Comparison of ENCODE assay signal across 11 cellular contexts in the genomic region with DNA sequence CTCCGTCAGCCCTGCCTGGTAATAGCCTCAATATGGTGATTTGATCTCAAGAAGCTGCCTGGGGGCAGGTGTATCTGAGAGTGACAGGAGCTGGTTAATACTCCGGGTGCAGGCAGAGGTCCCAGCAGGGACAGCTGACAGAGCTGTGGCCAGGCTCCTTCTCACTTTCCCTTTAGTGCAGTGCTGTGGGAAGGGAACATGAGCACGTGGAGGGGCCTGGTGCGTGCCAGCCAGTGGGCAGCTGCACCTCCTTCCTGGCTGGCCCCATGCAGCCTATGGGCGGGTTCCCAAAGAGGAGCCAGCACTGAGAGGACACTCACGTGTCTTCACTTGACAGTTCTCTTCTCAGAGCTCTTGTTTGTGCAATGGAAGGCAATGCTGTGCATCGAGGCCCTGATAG. TPM values are rescaled to one million over a fixed set of nuclear protein-coding genes. Genes with fewer than 3 reads are reported as not detected.
A peak's percentile ranks its signal among the peaks of the same experiment; 100 is the strongest.
DNase-seq lines count a peak whose midpoint lies in the region; ATAC-seq and TF ChIP-seq lines count a peak whose summit lies in the region.
"Had no signal": no experiment of that assay in that cellular context is flagged by ENCODE, and none has a peak within 500 bp of the region (broad histone marks: within the 10 kb centered on the region; RNA-seq: fewer than 3 reads in every experiment).

No MANE protein-coding gene starts in this region.

- intact Hi-C loops in left cardiac atrium (cut with DNase I): no loop called here
- intact Hi-C loops in posterior cingulate gyrus (cut with DNase I): loop anchor here (5.0 to 10.0 kb wide), 2 partner anchors 32 to 135 kb away; a partner anchor contains a TSS

- no peak overlapping the region for H3K4me3 ChIP-seq in BE2C (ENCODE audit: low read depth, low read length)

- H3K27me3 ChIP-seq in BE2C: no peaks in the 10 kb centered on the region

- no peaks in the 10 kb centered on the region for H3K9me3 ChIP-seq in BE2C

- no peaks in the 10 kb centered on the region for H3K27me3 Mint-ChIP-seq in activated CD8-positive, alpha-beta T cell treated with anti-CD3 and anti-CD28 coated beads, Interleukin-2, amount 10 ng/mL, durations not matched to agents 7 days and 5 days (ENCODE audit: low read depth)
- no peaks in the 10 kb centered on the region for H3K27me3 Mint-ChIP-seq in stimulated activated naive CD8-positive, alpha-beta T cell treated with anti-CD3 and anti-CD28 coated beads, Interleukin-15, amount 100 ng/mL, for 72 hours
- H3K27me3 Mint-ChIP-seq: stimulated activated naive CD8-positive, alpha-beta T cell treated with anti-CD3 and anti-CD28 coated beads, Interleukin-15, Interleukin-2, amounts not matched to agents 100 ng/mL and 50 ng/mL, for 24 hours had no signal

- peaks cover 22% of the 10 kb centered on the region for H3K4me1 Mint-ChIP-seq in activated CD8-positive, alpha-beta T cell treated with anti-CD3 and anti-CD28 coated beads, Interleukin-2, amount 10 ng/mL, durations not matched to agents 7 days and 5 days (ENCODE audit: low read depth)
- H3K4me1 Mint-ChIP-seq in stimulated activated naive CD8-positive, alpha-beta T cell treated with anti-CD3 and anti-CD28 coated beads, Interleukin-15, amount 100 ng/mL, for 72 hours: peaks cover 46% of the 10 kb centered on the region

- POLR2A ChIA-PET in activated CD8-positive, alpha-beta T cell treated with anti-CD3 and anti-CD28 coated beads, Interleukin-2, amount 10 ng/mL, durations not matched to agents 7 days and 5 days (lab: Charles Lee): no interaction called here

- CTCF ChIA-PET in activated CD8-positive, alpha-beta T cell treated with anti-CD3 and anti-CD28 coated beads, Interleukin-2, amount 10 ng/mL, durations not matched to agents 7 days and 5 days (lab: Charles Lee): interaction anchor here (0.8 to 1.0 kb wide), 2 partner anchors 8 to 11 kb away, joined by 3 to 6 read pairs; no protein-coding TSS in a partner anchor

- peak; percentile 18 for DNase-seq in BE2C
- peak; percentile 65 for DNase-seq in left cardiac atrium
- DNase-seq in posterior cingulate gyrus: peak in 9 of 10 donors; percentile 31 to 92 (median 45)
- DNase-seq in activated CD8-positive, alpha-beta T cell treated with anti-CD3 and anti-CD28 coated beads, Interleukin-2, amount 10 ng/mL, durations not matched to agents 7 days and 5 days: no peak
- no peak for DNase-seq in NOMO-1 treated with dmso at 0.1 percent for 144 hours (lab: John Stamatoyannopoulos, UW; ENCODE audit: unreplicated experiment)
- no peak for DNase-seq in stimulated activated naive CD8-positive, alpha-beta T cell treated with anti-CD3 and anti-CD28 coated beads, Interleukin-15, amount 100 ng/mL, for 72 hours
- DNase-seq: NCI-H1092 treated with DMSO at 0.1 percent for 48 hours had no signal

- H3K4me3 Mint-ChIP-seq in activated CD8-positive, alpha-beta T cell treated with anti-CD3 and anti-CD28 coated beads, Interleukin-2, amount 10 ng/mL, durations not matched to agents 7 days and 5 days: no peak overlapping the region
- no peak overlapping the region for H3K4me3 Mint-ChIP-seq in stimulated activated naive CD8-positive, alpha-beta T cell treated with anti-CD3 and anti-CD28 coated beads, Interleukin-15, amount 100 ng/mL, for 72 hours
- H3K4me3 Mint-ChIP-seq: neural crest cell; stimulated activated naive CD8-positive, alpha-beta T cell treated with anti-CD3 and anti-CD28 coated beads, Interleukin-15, Interleukin-2, amounts not matched to agents 100 ng/mL and 50 ng/mL, for 24 hours had no signal

- no peak for TF ChIP-seq CTCF in BE2C (IDR thresholded peaks at IDR 0.05; ENCODE audit: low read depth, low read length)
- no peak for TF ChIP-seq CTCF in VCaP (conservative IDR thresholded peaks at IDR 0.05)

- no peaks in the 10 kb centered on the region for H3K4me1 ChIP-seq in BE2C

- ATAC-seq in left cardiac atrium (peak; percentile 93 to 98), HG02885 (IDR thresholded peaks at IDR 0.05; ENCODE audit: poor library complexity, unreplicated experiment) (no peak)
- no peak for ATAC-seq in activated CD8-positive, alpha-beta T cell treated with anti-CD3 and anti-CD28 coated beads, Interleukin-2, amount 10 ng/mL, durations not matched to agents 7 days and 5 days
- ATAC-seq in stimulated activated naive CD8-positive, alpha-beta T cell treated with anti-CD3 and anti-CD28 coated beads, Interleukin-15, amount 100 ng/mL, for 72 hours: no peak

- no peaks in the 10 kb centered on the region for H3K36me3 ChIP-seq in BE2C

- no peaks in the 10 kb centered on the region for H3K9me3 Mint-ChIP-seq in activated CD8-positive, alpha-beta T cell treated with anti-CD3 and anti-CD28 coated beads, Interleukin-2, amount 10 ng/mL, durations not matched to agents 7 days and 5 days (ENCODE audit: insufficient read depth)
- H3K9me3 Mint-ChIP-seq in stimulated activated naive CD8-positive, alpha-beta T cell treated with anti-CD3 and anti-CD28 coated beads, Interleukin-15, amount 100 ng/mL, for 72 hours: no peaks in the 10 kb centered on the region
- H3K9me3 Mint-ChIP-seq: neural crest cell; stimulated activated naive CD8-positive, alpha-beta T cell treated with anti-CD3 and anti-CD28 coated beads, Interleukin-15, Interleukin-2, amounts not matched to agents 100 ng/mL and 50 ng/mL, for 24 hours had no signal

- no peak overlapping the region for H3K27ac Mint-ChIP-seq in activated CD8-positive, alpha-beta T cell treated with anti-CD3 and anti-CD28 coated beads, Interleukin-2, amount 10 ng/mL, durations not matched to agents 7 days and 5 days
- H3K27ac Mint-ChIP-seq in stimulated activated naive CD8-positive, alpha-beta T cell treated with anti-CD3 and anti-CD28 coated beads, Interleukin-15, amount 100 ng/mL, for 72 hours: no peak overlapping the region
- H3K27ac Mint-ChIP-seq: stimulated activated naive CD8-positive, alpha-beta T cell treated with anti-CD3 and anti-CD28 coated beads, Interleukin-15, Interleukin-2, amounts not matched to agents 100 ng/mL and 50 ng/mL, for 24 hours had no signal

- H3K36me3 Mint-ChIP-seq in activated CD8-positive, alpha-beta T cell treated with anti-CD3 and anti-CD28 coated beads, Interleukin-2, amount 10 ng/mL, durations not matched to agents 7 days and 5 days (ENCODE audit: low read depth): peaks cover 3% of the 10 kb centered on the region

- peak overlapping the region; percentile 85 for H3K27ac ChIP-seq in VCaP

RNA-seq across cellular contexts. Expression of a gene that starts 9.1 kb away (rescaled TPM):
- 4.6 TPM for polyA plus RNA-seq in BE2C (2012; ENCODE audit: insufficient read depth, insufficient read length, low read depth)
- 10 to 100 TPM; 16.8 to 29.5 TPM for total RNA-seq in left cardiac atrium
- total RNA-seq in activated CD8-positive, alpha-beta T cell treated with anti-CD3 and anti-CD28 coated beads, Interleukin-2, amount 10 ng/mL, durations not matched to agents 7 days and 5 days: 1 to 10 TPM; 7.1 TPM

RNA-seq across cellular contexts. Expression of a gene that starts 30.0 kb away (rescaled TPM):
- 6.1 TPM for polyA plus RNA-seq in BE2C (2012; ENCODE audit: insufficient read depth, insufficient read length, low read depth)
- 10 to 100 TPM; 11.7 to 22.1 TPM for total RNA-seq in left cardiac atrium
- total RNA-seq in activated CD8-positive, alpha-beta T cell treated with anti-CD3 and anti-CD28 coated beads, Interleukin-2, amount 10 ng/mL, durations not matched to agents 7 days and 5 days: 1 to 10 TPM; 7.4 to 7.9 TPM

RNA-seq across cellular contexts. Expression of a gene that starts 46.3 kb away (rescaled TPM):
- polyA plus RNA-seq in BE2C (2012; ENCODE audit: insufficient read depth, insufficient read length, low read depth): 17.9 TPM
- 10 to 100 TPM in 1 of 2 donors, 1 to 10 TPM in 1; 9.6 to 10.3 TPM for total RNA-seq in left cardiac atrium
- total RNA-seq in activated CD8-positive, alpha-beta T cell treated with anti-CD3 and anti-CD28 coated beads, Interleukin-2, amount 10 ng/mL, durations not matched to agents 7 days and 5 days: 10 to 100 TPM; 28.1 to 29.9 TPM

Comparison
In these comparisons a context has a peak if more than half of its experiments do, and no peak if none do; other contexts are left out.
1. DNase-seq: peak in BE2C (single experiment), left cardiac atrium (single experiment) and posterior cingulate gyrus (9 of 10); none in activated CD8-positive, alpha-beta T cell treated with anti-CD3 and anti-CD28 coated beads, Interleukin-2, amount 10 ng/mL, durations not matched to agents 7 days and 5 days (single experiment), NOMO-1 treated with dmso at 0.1 percent for 144 hours (single experiment) and stimulated activated naive CD8-positive, alpha-beta T cell treated with anti-CD3 and anti-CD28 coated beads, Interleukin-15, amount 100 ng/mL, for 72 hours (0 of 2).
2. ATAC-seq: peak in left cardiac atrium (2 of 2); none in activated CD8-positive, alpha-beta T cell treated with anti-CD3 and anti-CD28 coated beads, Interleukin-2, amount 10 ng/mL, durations not matched to agents 7 days and 5 days (single experiment), HG02885 (single experiment) and stimulated activated naive CD8-positive, alpha-beta T cell treated with anti-CD3 and anti-CD28 coated beads, Interleukin-15, amount 100 ng/mL, for 72 hours (single experiment).